In the genomic region with DNA sequence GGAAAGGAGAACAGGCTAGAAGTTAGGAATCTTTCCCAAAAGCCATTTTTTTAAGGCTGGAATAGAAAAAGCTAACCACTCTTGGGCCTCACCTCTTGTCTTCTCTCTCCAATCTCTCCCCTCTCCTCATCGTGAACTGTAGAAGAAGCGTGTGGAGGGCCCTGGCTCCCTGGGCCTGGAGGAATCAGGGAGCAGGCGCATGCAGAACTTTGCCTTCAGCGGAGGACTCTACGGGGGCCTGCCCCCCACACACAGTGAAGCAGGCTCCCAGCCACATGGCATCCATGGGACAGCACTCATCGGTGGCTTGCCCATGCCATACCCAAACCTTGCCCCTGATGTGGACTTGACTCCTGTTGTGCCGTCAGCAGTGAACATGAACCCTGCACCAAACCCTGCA, we compare ENCODE assay signal across 24 cellular contexts. TPM values are rescaled to one million over a fixed set of nuclear protein-coding genes. Genes with fewer than 3 reads are reported as not detected.
"Had no signal": no experiment of that assay in that cellular context is flagged by ENCODE, and none has a peak within 500 bp of the region (broad histone marks: within the 10 kb centered on the region; RNA-seq: fewer than 3 reads in every experiment).

No MANE protein-coding gene starts in this region.

- ATAC-seq: foreskin keratinocyte; gastroesophageal sphincter; heart left ventricle; left lung; naive thymus-derived CD8-positive, alpha-beta T cell; psoas muscle; right cardiac atrium; stimulated activated naive B cell treated with anti-CD40 and anti-IgM and Interleukin-4, amounts not matched to agents 10 μg/mL and 1 μg/mL and 100 μg/mL, for 72 hours; stimulated activated naive CD8-positive, alpha-beta T cell treated with anti-CD3 and anti-CD28 coated beads, Interleukin-15, amount 100 ng/mL, for 72 hours had no signal

- H3K27ac Mint-ChIP-seq: endodermal cell had no signal

- H3K4me1 ChIP-seq: esophagus muscularis mucosa, foreskin keratinocyte, gastroesophageal sphincter, heart left ventricle, left lung, psoas muscle, spleen, suprapubic skin, transverse colon, vagina had no signal

- H3K9me3 ChIP-seq: esophagus muscularis mucosa, gastroesophageal sphincter, heart left ventricle, left lung, ovary, psoas muscle, spleen, suprapubic skin, transverse colon, vagina had no signal

- H3K9me3 Mint-ChIP-seq: naive thymus-derived CD8-positive, alpha-beta T cell; stimulated activated naive B cell treated with anti-CD40 and anti-IgM and Interleukin-4, amounts not matched to agents 10 μg/mL and 1 μg/mL and 100 μg/mL, for 72 hours; stimulated activated naive CD8-positive, alpha-beta T cell treated with anti-CD3 and anti-CD28 coated beads, Interleukin-15, amount 100 ng/mL, for 72 hours had no signal

- DNase-seq: cortex of kidney; effector CD4-positive, alpha-beta T cell; endodermal cell; foreskin keratinocyte; heart left ventricle; kidney; left lung; mesenchymal stem cell; naive thymus-derived CD8-positive, alpha-beta T cell; occipital lobe; ovary; psoas muscle; right cardiac atrium; spleen; stimulated activated CD4-positive, alpha-beta T cell treated with anti-CD3 and anti-CD28 coated beads, Interleukin-4, amount 100 ng/mL, for 4 hours; stimulated activated naive B cell treated with anti-CD40 and anti-IgM and Interleukin-4, amounts not matched to agents 10 μg/mL and 1 μg/mL and 100 μg/mL, for 72 hours; stimulated activated naive CD8-positive, alpha-beta T cell treated with anti-CD3 and anti-CD28 coated beads, Interleukin-15, amount 100 ng/mL, for 72 hours; transverse colon had no signal

- H3K4me3 ChIP-seq: esophagus muscularis mucosa, gastroesophageal sphincter, heart left ventricle, hepatocyte, left lung, ovary, psoas muscle, skin epidermis, spleen, suprapubic skin, transverse colon, vagina had no signal

- H3K27me3 Mint-ChIP-seq: naive thymus-derived CD8-positive, alpha-beta T cell; stimulated activated naive B cell treated with anti-CD40 and anti-IgM and Interleukin-4, amounts not matched to agents 10 μg/mL and 1 μg/mL and 100 μg/mL, for 72 hours; stimulated activated naive CD8-positive, alpha-beta T cell treated with anti-CD3 and anti-CD28 coated beads, Interleukin-15, amount 100 ng/mL, for 72 hours had no signal

- H3K4me3 Mint-ChIP-seq: endodermal cell; naive thymus-derived CD8-positive, alpha-beta T cell; stimulated activated naive B cell treated with anti-CD40 and anti-IgM and Interleukin-4, amounts not matched to agents 10 μg/mL and 1 μg/mL and 100 μg/mL, for 72 hours; stimulated activated naive CD8-positive, alpha-beta T cell treated with anti-CD3 and anti-CD28 coated beads, Interleukin-15, amount 100 ng/mL, for 72 hours had no signal

- H3K27me3 ChIP-seq: esophagus muscularis mucosa, foreskin keratinocyte, gastroesophageal sphincter, heart left ventricle, hepatocyte, left lung, ovary, spleen, suprapubic skin, transverse colon, vagina had no signal

- H3K27ac ChIP-seq: esophagus muscularis mucosa, foreskin keratinocyte, gastroesophageal sphincter, heart left ventricle, hepatocyte, left lung, ovary, psoas muscle, skin epidermis, spleen, suprapubic skin, transverse colon, vagina had no signal

- H3K4me1 Mint-ChIP-seq: endodermal cell; naive thymus-derived CD8-positive, alpha-beta T cell; stimulated activated naive B cell treated with anti-CD40 and anti-IgM and Interleukin-4, amounts not matched to agents 10 μg/mL and 1 μg/mL and 100 μg/mL, for 72 hours; stimulated activated naive CD8-positive, alpha-beta T cell treated with anti-CD3 and anti-CD28 coated beads, Interleukin-15, amount 100 ng/mL, for 72 hours had no signal

RNA-seq across cellular contexts. Expression of gene THEMIS2, which starts 22.4 kb away (rescaled TPM):
- polyA plus RNA-seq: hepatocyte had no signal
